In the genomic region with DNA sequence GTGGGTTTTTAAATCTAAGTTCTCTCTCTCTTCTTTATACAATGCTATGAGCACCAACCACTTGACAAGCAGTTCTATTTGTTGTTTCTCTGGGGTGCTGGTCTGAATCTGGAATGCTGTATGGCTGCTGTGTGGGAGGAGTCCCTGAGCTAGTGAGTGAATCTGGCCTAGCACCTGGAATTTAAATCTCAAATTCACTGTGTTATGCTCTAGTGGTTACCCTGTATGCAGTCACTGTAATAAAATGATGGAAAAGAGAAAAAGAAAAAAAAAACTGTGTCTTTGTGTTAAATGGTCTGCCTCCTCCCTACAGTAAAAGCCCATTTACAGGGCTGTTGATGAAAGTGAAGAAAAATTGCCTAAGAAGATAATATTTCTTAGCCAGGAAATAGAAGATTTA, we compare ENCODE assay signal across 16 cellular contexts.
A peak's percentile ranks its signal among the peaks of the same experiment; 100 is the strongest.
DNase-seq lines count a peak whose midpoint lies in the region; ATAC-seq and TF ChIP-seq lines count a peak whose summit lies in the region.
"Had no signal": no experiment of that assay in that cellular context is flagged by ENCODE, and none has a peak within 500 bp of the region (broad histone marks: within the 10 kb centered on the region; RNA-seq: fewer than 3 reads in every experiment).

No MANE protein-coding gene starts in this region.

- H3K27me3 ChIP-seq in vagina (no peaks in the 10 kb centered on the region), GM23338 (ENCODE audit: insufficient read depth) (no peaks in the 10 kb centered on the region)
- H3K27me3 ChIP-seq: BE2C had no signal

- no peaks in the 10 kb centered on the region for H3K27me3 Mint-ChIP-seq in nephron (ENCODE audit: low read depth)
- peaks cover 9% of the 10 kb centered on the region for H3K27me3 Mint-ChIP-seq in GM23338 (ENCODE audit: insufficient read depth, low read depth, poor library complexity)

- H2AFZ ChIP-seq in GM23338, result no peak overlapping the region
- H2AFZ ChIP-seq: GM23248 had no signal

- no peaks in the 10 kb centered on the region for H3K9me2 ChIP-seq in GM23338 (ENCODE audit: insufficient read depth)

- no peak overlapping the region for H3K4me2 ChIP-seq in GM23338
- H3K4me2 ChIP-seq: A549 had no signal

- H3K36me3 ChIP-seq in vagina (no peaks in the 10 kb centered on the region), GM23338 (ENCODE audit: insufficient read depth) (peaks cover 19% of the 10 kb centered on the region)
- H3K36me3 ChIP-seq: BE2C had no signal

- H3K27ac ChIP-seq in vagina (peak overlapping the region; percentile 42), GM23338 (ENCODE audit: low read depth) (no peak overlapping the region)
- H3K27ac ChIP-seq: A549, GM23248 had no signal

- H3K4me1 Mint-ChIP-seq in nephron, result peaks cover 6% of the 10 kb centered on the region
- no peaks in the 10 kb centered on the region for H3K4me1 Mint-ChIP-seq in GM23338
- H3K4me1 Mint-ChIP-seq: CD14-positive monocyte had no signal

- TF ChIP-seq POLR2A in vagina (IDR thresholded peaks at IDR 0.05), result no peak
- TF ChIP-seq POLR2A in erythroblast (IDR thresholded peaks at IDR 0.05; ENCODE audit: low read length), result no peak

- H3K36me3 Mint-ChIP-seq in nephron (ENCODE audit: low read depth) (no peaks in the 10 kb centered on the region), GM23338 (ENCODE audit: low read depth) (peaks cover 2% of the 10 kb centered on the region; the same call in 2 of the 3 replicates)
- H3K36me3 Mint-ChIP-seq: CD8-positive, alpha-beta T cell had no signal

- H3K4me1 ChIP-seq in vagina (no peaks in the 10 kb centered on the region), GM23338 (ENCODE audit: insufficient read depth) (no peaks in the 10 kb centered on the region)
- H3K4me1 ChIP-seq: A549, BE2C, Caco-2 had no signal

- intact Hi-C loops in vagina (cut with DNase I), result no loop called here

- H3K9me3 Mint-ChIP-seq in nephron (peaks cover 31% of the 10 kb centered on the region), GM23338 (peaks cover 35% of the 10 kb centered on the region; the same call in 2 of the 3 replicates)
- H3K9me3 Mint-ChIP-seq: CD8-positive, alpha-beta T cell had no signal

- DNase-seq in amniotic epithelial cell (ENCODE audit: low read depth) (peak; percentile 72), iris pigment epithelial cell (ENCODE audit: low read depth) (peak; percentile 2), vagina (ENCODE audit: extremely low spot score in 2 of 2) (no peak), erythroblast (lab: John Stamatoyannopoulos, UW) (no peak), GM23338 (ENCODE audit: low spot score) (no peak)
- DNase-seq: BE2C; Caco-2; CD8-positive, alpha-beta T cell; DMS53; GF-D8; GM23248; H7 had no signal

- no peak for TF ChIP-seq CTCF in nephron (IDR thresholded peaks at IDR 0.05; ENCODE audit: unreplicated experiment in 3 of 3)
- no peak for TF ChIP-seq CTCF in vagina (IDR thresholded peaks at IDR 0.05)
- TF ChIP-seq CTCF in GM23338 (conservative IDR thresholded peaks at IDR 0.05; ENCODE audit: low read depth in 2 of 2), result no peak

- H3K4me3 ChIP-seq in vagina (no peak overlapping the region), GM23338 (no peak overlapping the region)
- H3K4me3 ChIP-seq: A549, GM23248 had no signal

- H3K9me3 ChIP-seq in vagina, result peaks cover 7% of the 10 kb centered on the region
- H3K9me3 ChIP-seq: BE2C had no signal

- no peaks in the 10 kb centered on the region for H3K79me2 ChIP-seq in GM23338 (replicated peaks; ENCODE audit: insufficient read depth)

- H4K20me1 ChIP-seq in GM23338 (replicated peaks; ENCODE audit: insufficient read depth), result no peaks in the 10 kb centered on the region

- ATAC-seq in GM23338 (no peak), GM21526 (IDR thresholded peaks at IDR 0.05; ENCODE audit: low FRiP score, unreplicated experiment) (no peak)
- ATAC-seq: A549; CD8-positive, alpha-beta T cell had no signal

- H3K4me3 Mint-ChIP-seq in nephron (no peak overlapping the region), GM23338 (no peak overlapping the region)
- H3K4me3 Mint-ChIP-seq: CD14-positive monocyte; CD8-positive, alpha-beta T cell had no signal

- no peaks in the 10 kb centered on the region for H3F3A ChIP-seq in GM23338 (replicated peaks; ENCODE audit: low read depth)

- peak overlapping the region; percentile 22 to 62 (median 49) for H3K27ac Mint-ChIP-seq in nephron
- H3K27ac Mint-ChIP-seq in GM23338, result no peak overlapping the region
- H3K27ac Mint-ChIP-seq: CD8-positive, alpha-beta T cell had no signal

TF ChIP-seq in GM23338, 12 proteins besides CTCF, POLR2A, EP300 and RAD21:
- TF ChIP-seq NANOG (IDR thresholded peaks at IDR 0.05; ENCODE audit: borderline replicate concordance) (no peak), ZNF114 (CRISPR knock-in tag; IDR thresholded peaks at IDR 0.05) (no peak), ETS1 (IDR thresholded peaks at IDR 0.05) (no peak)
- TF ChIP-seq, protein P1, sequence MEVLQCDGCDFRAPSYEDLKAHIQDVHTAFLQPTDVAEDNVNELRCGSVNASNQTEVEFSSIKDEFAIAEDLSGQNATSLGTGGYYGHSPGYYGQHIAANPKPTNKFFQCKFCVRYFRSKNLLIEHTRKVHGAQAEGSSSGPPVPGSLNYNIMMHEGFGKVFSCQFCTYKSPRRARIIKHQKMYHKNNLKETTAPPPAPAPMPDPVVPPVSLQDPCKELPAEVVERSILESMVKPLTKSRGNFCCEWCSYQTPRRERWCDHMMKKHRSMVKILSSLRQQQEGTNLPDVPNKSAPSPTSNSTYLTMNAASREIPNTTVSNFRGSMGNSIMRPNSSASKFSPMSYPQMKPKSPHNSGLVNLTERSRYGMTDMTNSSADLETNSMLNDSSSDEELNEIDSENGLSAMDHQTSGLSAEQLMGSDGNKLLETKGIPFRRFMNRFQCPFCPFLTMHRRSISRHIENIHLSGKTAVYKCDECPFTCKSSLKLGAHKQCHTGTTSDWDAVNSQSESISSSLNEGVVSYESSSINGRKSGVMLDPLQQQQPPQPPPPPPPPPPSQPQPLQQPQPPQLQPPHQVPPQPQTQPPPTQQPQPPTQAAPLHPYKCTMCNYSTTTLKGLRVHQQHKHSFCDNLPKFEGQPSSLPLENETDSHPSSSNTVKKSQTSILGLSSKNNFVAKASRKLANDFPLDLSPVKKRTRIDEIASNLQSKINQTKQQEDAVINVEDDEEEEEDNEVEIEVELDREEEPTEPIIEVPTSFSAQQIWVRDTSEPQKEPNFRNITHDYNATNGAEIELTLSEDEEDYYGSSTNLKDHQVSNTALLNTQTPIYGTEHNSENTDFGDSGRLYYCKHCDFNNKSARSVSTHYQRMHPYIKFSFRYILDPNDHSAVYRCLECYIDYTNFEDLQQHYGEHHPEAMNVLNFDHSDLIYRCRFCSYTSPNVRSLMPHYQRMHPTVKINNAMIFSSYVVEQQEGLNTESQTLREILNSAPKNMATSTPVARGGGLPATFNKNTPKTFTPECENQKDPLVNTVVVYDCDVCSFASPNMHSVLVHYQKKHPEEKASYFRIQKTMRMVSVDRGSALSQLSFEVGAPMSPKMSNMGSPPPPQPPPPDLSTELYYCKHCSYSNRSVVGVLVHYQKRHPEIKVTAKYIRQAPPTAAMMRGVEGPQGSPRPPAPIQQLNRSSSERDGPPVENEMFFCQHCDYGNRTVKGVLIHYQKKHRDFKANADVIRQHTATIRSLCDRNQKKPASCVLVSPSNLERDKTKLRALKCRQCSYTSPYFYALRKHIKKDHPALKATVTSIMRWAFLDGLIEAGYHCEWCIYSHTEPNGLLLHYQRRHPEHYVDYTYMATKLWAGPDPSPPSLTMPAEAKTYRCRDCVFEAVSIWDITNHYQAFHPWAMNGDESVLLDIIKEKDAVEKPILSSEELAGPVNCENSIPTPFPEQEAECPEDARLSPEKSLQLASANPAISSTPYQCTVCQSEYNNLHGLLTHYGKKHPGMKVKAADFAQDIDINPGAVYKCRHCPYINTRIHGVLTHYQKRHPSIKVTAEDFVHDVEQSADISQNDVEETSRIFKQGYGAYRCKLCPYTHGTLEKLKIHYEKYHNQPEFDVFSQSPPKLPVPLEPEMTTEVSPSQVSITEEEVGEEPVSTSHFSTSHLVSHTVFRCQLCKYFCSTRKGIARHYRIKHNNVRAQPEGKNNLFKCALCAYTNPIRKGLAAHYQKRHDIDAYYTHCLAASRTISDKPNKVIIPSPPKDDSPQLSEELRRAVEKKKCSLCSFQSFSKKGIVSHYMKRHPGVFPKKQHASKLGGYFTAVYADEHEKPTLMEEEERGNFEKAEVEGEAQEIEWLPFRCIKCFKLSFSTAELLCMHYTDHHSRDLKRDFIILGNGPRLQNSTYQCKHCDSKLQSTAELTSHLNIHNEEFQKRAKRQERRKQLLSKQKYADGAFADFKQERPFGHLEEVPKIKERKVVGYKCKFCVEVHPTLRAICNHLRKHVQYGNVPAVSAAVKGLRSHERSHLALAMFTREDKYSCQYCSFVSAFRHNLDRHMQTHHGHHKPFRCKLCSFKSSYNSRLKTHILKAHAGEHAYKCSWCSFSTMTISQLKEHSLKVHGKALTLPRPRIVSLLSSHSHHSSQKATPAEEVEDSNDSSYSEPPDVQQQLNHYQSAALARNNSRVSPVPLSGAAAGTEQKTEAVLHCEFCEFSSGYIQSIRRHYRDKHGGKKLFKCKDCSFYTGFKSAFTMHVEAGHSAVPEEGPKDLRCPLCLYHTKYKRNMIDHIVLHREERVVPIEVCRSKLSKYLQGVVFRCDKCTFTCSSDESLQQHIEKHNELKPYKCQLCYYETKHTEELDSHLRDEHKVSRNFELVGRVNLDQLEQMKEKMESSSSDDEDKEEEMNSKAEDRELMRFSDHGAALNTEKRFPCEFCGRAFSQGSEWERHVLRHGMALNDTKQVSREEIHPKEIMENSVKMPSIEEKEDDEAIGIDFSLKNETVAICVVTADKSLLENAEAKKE (CRISPR knock-in tag; IDR thresholded peaks at IDR 0.05), result no peak
TF ChIP-seq in GM23338: peak in this region for 0.

Comparison
In these comparisons a context has a peak if more than half of its experiments do, and no peak if none do; other contexts are left out.
1. DNase-seq: peak in amniotic epithelial cell (single experiment) and iris pigment epithelial cell (single experiment); none in vagina (0 of 2), erythroblast (0 of 2) and GM23338 (single experiment).